In genomic region chr20:38433304-38433972, GRCh38 we compare ENCODE assay signal across 9 cellular contexts. TPM values are rescaled to one million over a fixed set of nuclear protein-coding genes. Genes with fewer than 3 reads are reported as not detected.
DNase-seq lines count a peak whose midpoint lies in the region; ATAC-seq, FAIRE-seq and TF ChIP-seq lines count a peak whose summit lies in the region.
"Had no signal": no experiment of that assay in that cellular context is flagged by ENCODE, and none has a peak within 500 bp of the region (broad histone marks: within the 10 kb centered on the region; RNA-seq: fewer than 3 reads in every experiment).

No MANE protein-coding gene starts in this region.

- no peaks in the 10 kb centered on the region for H3K27me3 ChIP-seq in ACC112 (ENCODE audit: insufficient read depth, low read length)
- H3K27me3 ChIP-seq in astrocyte (ENCODE audit: insufficient read depth, low read length) = no peaks in the 10 kb centered on the region
- no peaks in the 10 kb centered on the region for H3K27me3 ChIP-seq in lower lobe of right lung (ENCODE audit: low read depth)

- H3K4me1 ChIP-seq in ACC112 (ENCODE audit: control insufficient read depth, insufficient read depth, low read length, unreplicated experiment) (peaks cover 32% of the 10 kb centered on the region), astrocyte (ENCODE audit: insufficient read depth, low read length) (peaks cover 30% of the 10 kb centered on the region), lower lobe of right lung (peaks cover 26% of the 10 kb centered on the region)

- FAIRE-seq in astrocyte (lab: Jason Lieb, UNC) = no peak

- intact Hi-C loops in lower lobe of right lung (cut with DNase I) = no loop called here

- H3K27ac Mint-ChIP-seq in astrocyte (ENCODE audit: unreplicated experiment) = peak overlapping the region; percentile 90

- H3K27me3 Mint-ChIP-seq in astrocyte (ENCODE audit: low read depth, unreplicated experiment) = peaks cover under 1% of the 10 kb centered on the region

- DNase-seq in HFF-Myc (ENCODE audit: extremely low read depth, low read depth) (no peak), astrocyte (ENCODE audit: low read depth) (no peak), lower lobe of right lung (no peak), NCI-H510A (lab: John Stamatoyannopoulos, UW) (no peak), GDM1 (lab: John Stamatoyannopoulos, UW) (no peak), caudate nucleus (lab: John Stamatoyannopoulos, UW) (no peak)
- DNase-seq: T1000 had no signal

- peaks cover 32% of the 10 kb centered on the region for H3K36me3 Mint-ChIP-seq in astrocyte (ENCODE audit: low read depth, unreplicated experiment)

- H3K27ac ChIP-seq in ACC112 (ENCODE audit: low read depth, low read length) (no peak overlapping the region), astrocyte (ENCODE audit: low read depth, low read length) (peak overlapping the region; percentile 93), lower lobe of right lung (peak overlapping the region; percentile 87), caudate nucleus (ENCODE audit: low read depth, low read length) (no peak overlapping the region)

- peak overlapping the region; percentile 91 for H3K4me3 Mint-ChIP-seq in astrocyte (ENCODE audit: unreplicated experiment)

- no peak overlapping the region for H2AFZ ChIP-seq in ACC112 (ENCODE audit: low read length, unreplicated experiment)
- H2AFZ ChIP-seq in astrocyte (ENCODE audit: low read depth, low read length) = no peak overlapping the region

- H3K36me3 ChIP-seq in ACC112 (ENCODE audit: insufficient read depth, low read length) = peaks cover 49% of the 10 kb centered on the region
- H3K36me3 ChIP-seq in astrocyte (ENCODE audit: insufficient read depth, low read length) = peaks cover 33% of the 10 kb centered on the region
- peaks cover 56% of the 10 kb centered on the region for H3K36me3 ChIP-seq in lower lobe of right lung

- H3K9me3 ChIP-seq in astrocyte (ENCODE audit: insufficient read depth, low read depth, low read length) (no peaks in the 10 kb centered on the region), lower lobe of right lung (no peaks in the 10 kb centered on the region)

- peak overlapping the region; percentile 96 for H3K4me3 ChIP-seq in ACC112 (ENCODE audit: low read depth, low read length)
- H3K4me3 ChIP-seq in HFF-Myc (replicated peaks; ENCODE audit: low read depth, low read length) = peak overlapping the region; percentile 100
- H3K4me3 ChIP-seq in astrocyte (ENCODE audit: insufficient read depth, low read depth, low read length) = peak overlapping the region; percentile 90
- H3K4me3 ChIP-seq in lower lobe of right lung = peak overlapping the region; percentile 87

- TF ChIP-seq CTCF in HFF-Myc (IDR thresholded peaks at IDR 0.05; ENCODE audit: low read depth, low read length, missing control alignments) = no peak
- no peak for TF ChIP-seq CTCF in astrocyte (IDR thresholded peaks at IDR 0.05; ENCODE audit: insufficient read depth, low read depth, low read length)
- no peak for TF ChIP-seq CTCF in lower lobe of right lung (IDR thresholded peaks at IDR 0.05)

- H3K4me2 ChIP-seq in astrocyte (ENCODE audit: low read length) = peak overlapping the region; percentile 92

- H3K9ac ChIP-seq in astrocyte (ENCODE audit: low read length) = peak overlapping the region; percentile 95

- peaks cover 57% of the 10 kb centered on the region for H4K20me1 ChIP-seq in astrocyte (ENCODE audit: insufficient read depth, low read length)

- ATAC-seq in lower lobe of right lung = no peak
- no peak for ATAC-seq in HG03139 (IDR thresholded peaks at IDR 0.05; ENCODE audit: unreplicated experiment)

- peaks cover 22% of the 10 kb centered on the region for H3K4me1 Mint-ChIP-seq in astrocyte (ENCODE audit: low read depth, unreplicated experiment)

- H3K79me2 ChIP-seq in ACC112 (ENCODE audit: control insufficient read depth, insufficient read depth, low read length, unreplicated experiment) (peaks cover 59% of the 10 kb centered on the region), astrocyte (ENCODE audit: insufficient read depth, low read length) (peaks cover 65% of the 10 kb centered on the region)

- H3K9me3 Mint-ChIP-seq in astrocyte (ENCODE audit: unreplicated experiment) = no peaks in the 10 kb centered on the region

RNA-seq across cellular contexts. Expression of gene SNHG17, which starts 1.7 kb away (rescaled TPM):
- 34.2 and 39.3 TPM in 2 replicates for total RNA-seq in astrocyte
- 17.9 TPM for total RNA-seq in lower lobe of right lung

RNA-seq across cellular contexts. Expression of gene RALGAPB, which starts 39.2 kb away (rescaled TPM):
- 39.0 and 40.2 TPM in 2 replicates for total RNA-seq in astrocyte
- 35.7 TPM for total RNA-seq in lower lobe of right lung

Comparison
In these comparisons a context has a peak if more than half of its experiments do, and no peak if none do; other contexts are left out.
1. H3K27ac ChIP-seq: peak in astrocyte (single experiment) and lower lobe of right lung (single experiment); none in ACC112 (single experiment) and caudate nucleus (single experiment).
2. Peak in every context shown above with its lines, with median percentiles within 50 percentile points of each other: H3K4me3 ChIP-seq.